Comparison of ENCODE assay signal across 8 cellular contexts in the genomic region with DNA sequence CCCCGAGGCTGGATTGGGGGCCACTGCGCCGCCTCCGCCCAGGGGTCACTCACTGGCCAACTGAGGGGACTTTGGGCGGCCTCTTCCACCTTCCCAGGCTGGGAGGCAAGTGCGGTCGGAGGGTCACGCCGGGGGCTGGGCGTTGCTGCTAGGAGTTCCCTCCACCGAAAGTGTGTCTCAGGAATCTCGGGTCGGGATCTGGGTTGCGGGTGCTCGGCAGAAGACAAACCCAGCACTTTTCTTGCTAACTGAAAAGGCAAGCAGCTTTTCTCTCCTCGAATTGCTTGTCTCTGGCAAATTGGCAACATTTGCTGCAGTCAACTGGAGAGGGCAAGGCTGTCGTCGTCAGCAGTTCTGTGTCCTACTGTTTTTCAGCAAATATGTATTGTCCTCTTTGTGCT. TPM values are rescaled to one million over a fixed set of nuclear protein-coding genes. Genes with fewer than 3 reads are reported as not detected.
DNase-seq lines count a peak whose midpoint lies in the region; ATAC-seq and TF ChIP-seq lines count a peak whose summit lies in the region.

No MANE protein-coding gene starts in this region.

- no peaks in the 10 kb centered on the region for H3K9me3 Mint-ChIP-seq in GM23338
- no peaks in the 10 kb centered on the region for H3K9me3 Mint-ChIP-seq in activated B cell treated with CpG ODN at 0.5 μM for 24 hours

- H2AFZ ChIP-seq in GM23338: peak overlapping the region; percentile 94

- CTCF ChIA-PET in AG04450 (lab: Charles Lee) (no interaction called here), activated B cell treated with CpG ODN at 0.5 μM for 24 hours (lab: Charles Lee) (interaction anchor here (1.4 kb wide), 1 partner anchor 91 kb away, joined by 4 read pairs; no protein-coding TSS in a partner anchor)

- ATAC-seq in GM23338: peak; percentile 59; the same call in 2 of the 3 replicates
- no peak for ATAC-seq in activated B cell treated with CpG ODN at 0.5 μM for 24 hours (ENCODE audit: low read depth)
- ATAC-seq in HG02763 (IDR thresholded peaks at IDR 0.05; ENCODE audit: unreplicated experiment): no peak

- H3K27ac Mint-ChIP-seq in GM23338: no peak overlapping the region
- peak overlapping the region; percentile 83 for H3K27ac Mint-ChIP-seq in activated B cell treated with CpG ODN at 0.5 μM for 24 hours

- H3K4me1 ChIP-seq in GM23338 (ENCODE audit: insufficient read depth): no peaks in the 10 kb centered on the region; the same call in 1 of the 2 replicates

- H4K20me1 ChIP-seq in GM23338 (replicated peaks; ENCODE audit: insufficient read depth): peaks cover 6% of the 10 kb centered on the region; the same call in 1 of the 2 replicates

- no peaks in the 10 kb centered on the region for H3K36me3 ChIP-seq in GM23338 (ENCODE audit: insufficient read depth)

- H3K9me3 ChIP-seq in AG04450 (ENCODE audit: control insufficient read depth, insufficient read depth, low read length): no peaks in the 10 kb centered on the region; the same call in 1 of the 2 replicates

- no peak for TF ChIP-seq CTCF in AG04450 (IDR thresholded peaks at IDR 0.05; ENCODE audit: low read depth, low read length)
- TF ChIP-seq CTCF in GM23338 (conservative IDR thresholded peaks at IDR 0.05; ENCODE audit: low read depth in 2 of 2): no peak
- TF ChIP-seq CTCF in activated B cell treated with CpG ODN at 0.5 μM for 24 hours (IDR thresholded peaks at IDR 0.05): no peak
- no peak for TF ChIP-seq CTCF in foreskin fibroblast (IDR thresholded peaks at IDR 0.05; ENCODE audit: low read depth, low read length)

- H3K36me3 Mint-ChIP-seq in GM23338 (ENCODE audit: low read depth): no peaks in the 10 kb centered on the region
- peaks cover 8% of the 10 kb centered on the region for H3K36me3 Mint-ChIP-seq in activated B cell treated with CpG ODN at 0.5 μM for 24 hours (ENCODE audit: low read depth)

- peak overlapping the region; percentile 73 for H3K4me3 ChIP-seq in AG04450 (ENCODE audit: low read depth, low read length)
- peak overlapping the region; percentile 71 for H3K4me3 ChIP-seq in GM23338
- H3K4me3 ChIP-seq in foreskin fibroblast (ENCODE audit: low read depth in 1 of 2, low read length in 2 of 2): peak overlapping the region; percentile 86 to 91

- H3K9me2 ChIP-seq in GM23338 (ENCODE audit: insufficient read depth): no peaks in the 10 kb centered on the region

- intact Hi-C loops in activated B cell treated with CpG ODN at 0.5 μM for 24 hours (cut with micrococcal nuclease): loop anchor here (1.0 to 5.0 kb wide), 4 partner anchors 49 to 321 kb away; a partner anchor contains a TSS

- DNase-seq in AG04450 (ENCODE audit: low read depth, low spot score) (no peak), GM23338 (ENCODE audit: low spot score) (peak; percentile 65), activated B cell treated with CpG ODN at 0.5 μM for 24 hours (no peak), foreskin fibroblast (peak; percentile 23 to 67), pons (ENCODE audit: low spot score) (peak; percentile 58), activated gamma-delta T cell (lab: John Stamatoyannopoulos, UW) (no peak), cerebellum (ENCODE audit: low spot score) (no peak)

- H3K4me2 ChIP-seq in GM23338: peak overlapping the region; percentile 90

- H3K4me3 Mint-ChIP-seq in GM23338: peak overlapping the region; percentile 81
- H3K4me3 Mint-ChIP-seq in activated B cell treated with CpG ODN at 0.5 μM for 24 hours: peak overlapping the region; percentile 89

- H3K27me3 ChIP-seq in AG04450 (ENCODE audit: control insufficient read depth, insufficient read depth, low read length): no peaks in the 10 kb centered on the region
- H3K27me3 ChIP-seq in GM23338 (ENCODE audit: insufficient read depth): peaks cover 94% of the 10 kb centered on the region

- POLR2A ChIA-PET in AG04450 (lab: Yijun Ruan, JAX): interaction anchor here (1.1 kb wide), 1 partner anchor 64 kb away, joined by 3 read pairs; a partner anchor contains a TSS
- POLR2A ChIA-PET in activated B cell treated with CpG ODN at 0.5 μM for 24 hours (lab: Charles Lee): interaction anchor here (2.4 kb wide), 1 partner anchor 65 kb away, joined by 10 read pairs; a partner anchor contains a TSS

- H3K79me2 ChIP-seq in GM23338 (replicated peaks; ENCODE audit: insufficient read depth): no peaks in the 10 kb centered on the region

- peak overlapping the region; percentile 21 for H3K27ac ChIP-seq in AG04450 (ENCODE audit: low read depth, low read length)
- no peak overlapping the region for H3K27ac ChIP-seq in GM23338 (ENCODE audit: low read depth)

- peaks cover 51% of the 10 kb centered on the region for H3K27me3 Mint-ChIP-seq in GM23338 (ENCODE audit: insufficient read depth, low read depth, poor library complexity)
- no peaks in the 10 kb centered on the region for H3K27me3 Mint-ChIP-seq in activated B cell treated with CpG ODN at 0.5 μM for 24 hours

- peaks cover 5% of the 10 kb centered on the region; the same call in 2 of the 3 replicates for H3K4me1 Mint-ChIP-seq in GM23338
- H3K4me1 Mint-ChIP-seq in activated B cell treated with CpG ODN at 0.5 μM for 24 hours: peaks cover 42% of the 10 kb centered on the region

- H3F3A ChIP-seq in GM23338 (replicated peaks; ENCODE audit: low read depth): 0 out of 2 replicates have a peak, but pooled peaks cover 4% of the 10 kb centered on the region

TF ChIP-seq in GM23338, 12 proteins besides CTCF, POLR2A, EP300 and RAD21:
- no peak for TF ChIP-seq ZNF331 (CRISPR knock-in tag; IDR thresholded peaks at IDR 0.05; ENCODE audit: low read depth)
- TF ChIP-seq JUNB (IDR thresholded peaks at IDR 0.05; ENCODE audit: unreplicated experiment): no peak
- no peak for TF ChIP-seq POLR2AphosphoS5 (IDR thresholded peaks at IDR 0.05; ENCODE audit: low read depth)
- TF ChIP-seq EZH2 (IDR thresholded peaks at IDR 0.05; ENCODE audit: low read depth, unreplicated experiment): no peak
- no peak for TF ChIP-seq NANOG (IDR thresholded peaks at IDR 0.05; ENCODE audit: borderline replicate concordance)
- TF ChIP-seq, protein P1, sequence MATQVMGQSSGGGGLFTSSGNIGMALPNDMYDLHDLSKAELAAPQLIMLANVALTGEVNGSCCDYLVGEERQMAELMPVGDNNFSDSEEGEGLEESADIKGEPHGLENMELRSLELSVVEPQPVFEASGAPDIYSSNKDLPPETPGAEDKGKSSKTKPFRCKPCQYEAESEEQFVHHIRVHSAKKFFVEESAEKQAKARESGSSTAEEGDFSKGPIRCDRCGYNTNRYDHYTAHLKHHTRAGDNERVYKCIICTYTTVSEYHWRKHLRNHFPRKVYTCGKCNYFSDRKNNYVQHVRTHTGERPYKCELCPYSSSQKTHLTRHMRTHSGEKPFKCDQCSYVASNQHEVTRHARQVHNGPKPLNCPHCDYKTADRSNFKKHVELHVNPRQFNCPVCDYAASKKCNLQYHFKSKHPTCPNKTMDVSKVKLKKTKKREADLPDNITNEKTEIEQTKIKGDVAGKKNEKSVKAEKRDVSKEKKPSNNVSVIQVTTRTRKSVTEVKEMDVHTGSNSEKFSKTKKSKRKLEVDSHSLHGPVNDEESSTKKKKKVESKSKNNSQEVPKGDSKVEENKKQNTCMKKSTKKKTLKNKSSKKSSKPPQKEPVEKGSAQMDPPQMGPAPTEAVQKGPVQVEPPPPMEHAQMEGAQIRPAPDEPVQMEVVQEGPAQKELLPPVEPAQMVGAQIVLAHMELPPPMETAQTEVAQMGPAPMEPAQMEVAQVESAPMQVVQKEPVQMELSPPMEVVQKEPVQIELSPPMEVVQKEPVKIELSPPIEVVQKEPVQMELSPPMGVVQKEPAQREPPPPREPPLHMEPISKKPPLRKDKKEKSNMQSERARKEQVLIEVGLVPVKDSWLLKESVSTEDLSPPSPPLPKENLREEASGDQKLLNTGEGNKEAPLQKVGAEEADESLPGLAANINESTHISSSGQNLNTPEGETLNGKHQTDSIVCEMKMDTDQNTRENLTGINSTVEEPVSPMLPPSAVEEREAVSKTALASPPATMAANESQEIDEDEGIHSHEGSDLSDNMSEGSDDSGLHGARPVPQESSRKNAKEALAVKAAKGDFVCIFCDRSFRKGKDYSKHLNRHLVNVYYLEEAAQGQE (IDR thresholded peaks at IDR 0.05; ENCODE audit: unreplicated experiment): no peak
TF ChIP-seq in GM23338: peak in this region for 0.

RNA-seq across cellular contexts. Expression of a gene that starts 0.4 kb away (rescaled TPM):
- polyA plus RNA-seq in AG04450 (2011; rRNA removed): 3.9 and 5.1 TPM in 2 replicates
- 9.4 and 11.0 TPM in 2 replicates for polyA minus RNA-seq in AG04450 (2011; rRNA and poly(A)+ RNA removed)
- total RNA-seq in GM23338 (2014; rRNA removed; shearing (Covaris generic)): 0.04 TPM in 1 of 2 replicates, not detected in the other
- not detected in 2 replicates for polyA plus RNA-seq in GM23338 (2016; fragmentation: Nextera tagmentation; extraction: Ambion mirVana)
- total RNA-seq in activated B cell treated with CpG ODN at 0.5 μM for 24 hours: 3.7 and 3.9 TPM in 2 replicates
- total RNA-seq in cerebellum: 19.1 TPM

Comparison
In these comparisons a context has a peak if more than half of its experiments do, and no peak if none do; other contexts are left out.
1. DNase-seq: peak in GM23338 (single experiment), foreskin fibroblast (2 of 2) and pons (single experiment); none in AG04450 (single experiment), activated B cell treated with CpG ODN at 0.5 μM for 24 hours (single experiment), activated gamma-delta T cell (single experiment) and cerebellum (single experiment).
2. Peak in every context shown above with its lines, with median percentiles within 50 percentile points of each other: H3K4me3 ChIP-seq.